ENCODE assay signal across 12 cellular contexts in the genomic region with DNA sequence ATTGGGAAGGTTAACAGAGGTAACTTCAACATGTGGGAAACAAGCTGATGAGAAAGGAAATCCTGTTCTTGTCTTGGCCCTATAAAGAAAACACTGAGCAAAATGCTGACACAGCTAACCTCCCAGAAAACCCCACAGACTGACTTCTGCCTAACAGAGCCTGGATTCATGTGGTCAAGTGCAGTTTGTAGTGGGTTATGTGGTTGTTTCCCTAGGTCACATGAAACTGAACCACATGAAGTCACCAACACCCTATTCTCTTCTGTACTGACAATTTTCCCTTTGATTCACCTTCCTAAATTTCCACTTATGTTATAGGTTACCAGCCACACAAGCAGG.
DNase-seq lines count a peak whose midpoint lies in the region; ATAC-seq, FAIRE-seq and TF ChIP-seq lines count a peak whose summit lies in the region.
"Had no signal": no experiment of that assay in that cellular context is flagged by ENCODE, and none has a peak within 500 bp of the region (broad histone marks: within the 10 kb centered on the region; RNA-seq: fewer than 3 reads in every experiment).

No MANE protein-coding gene starts in this region.

- intact Hi-C loops in HepG2 (cut with micrococcal nuclease; ENCODE audit: unreplicated experiment), result no loop called here
- intact Hi-C loops in vagina (cut with DNase I), result no loop called here

- H2AFZ ChIP-seq in HepG2 (ENCODE audit: low read length), result no peak overlapping the region

- no TSS peak for BruUV-seq in HepG2 (replicated peaks; lab: Mats Ljungman, UMichigan)

- H3K9ac ChIP-seq in HepG2 (ENCODE audit: insufficient read depth, low read depth, low read length), result no peak overlapping the region

- no peaks in the 10 kb centered on the region for H4K20me1 ChIP-seq in HepG2 (ENCODE audit: insufficient read depth, low read length)

- H3K4me1 ChIP-seq in HepG2 (ENCODE audit: insufficient read depth, low read length) (peaks cover 24% of the 10 kb centered on the region), vagina (peaks cover 17% of the 10 kb centered on the region)

- peak; percentile 46 for ATAC-seq in HG03442 (IDR thresholded peaks at IDR 0.05; ENCODE audit: unreplicated experiment)
- ATAC-seq in HepG2, result no peak
- ATAC-seq in GM18909 (IDR thresholded peaks at IDR 0.05; ENCODE audit: poor library complexity, unreplicated experiment), result no peak

- H3K27ac ChIP-seq in HepG2 (ENCODE audit: extremely low read length, insufficient read depth, low read length) (no peak overlapping the region), vagina (no peak overlapping the region)
- H3K27ac ChIP-seq: C4-2B had no signal

- CTCF ChIA-PET in HepG2 (lab: Yijun Ruan, JAX; ENCODE audit: low intra/inter-chr PET ratio, low total read pairs), result no interaction called here

- in situ Hi-C loops in HepG2 (cut with HindIII; ENCODE audit: extremely low pct_ligation_motif_present, low pct_unique_long_range_greater_than_20kb), result no loop called here

- H3K9me3 ChIP-seq in HepG2 (ENCODE audit: low read length) (no peaks in the 10 kb centered on the region), vagina (no peaks in the 10 kb centered on the region)

- H3K36me3 ChIP-seq in HepG2 (replicated peaks in 1 of 2; ENCODE audit: control insufficient read depth in 1 of 2, insufficient read depth in 2 of 2, low read length in 2 of 2) (no peaks in the 10 kb centered on the region), vagina (no peaks in the 10 kb centered on the region)

- FAIRE-seq in HepG2 (lab: Jason Lieb, UNC) (no peak), D721Med (lab: Jason Lieb, UNC) (no peak)
- FAIRE-seq: TTC549 had no signal

- no peak for TF ChIP-seq EP300 in HepG2 (IDR thresholded peaks at IDR 0.05; ENCODE audit: low read depth in 2 of 2, low read length in 2 of 2)
- no peak for TF ChIP-seq EP300 in HepG2 (CRISPR knock-in tag; IDR thresholded peaks at IDR 0.05; ENCODE audit: borderline replicate concordance)

- peak; percentile 41 for DNase-seq in COLO668 (lab: John Stamatoyannopoulos, UW; ENCODE audit: unreplicated experiment)
- DNase-seq in amniotic epithelial cell (ENCODE audit: low read depth), result peak; percentile 22
- DNase-seq in HepG2 (ENCODE audit: low spot score), result no peak
- no peak for DNase-seq in hepatic stellate cell (ENCODE audit: low spot score)
- no peak for DNase-seq in vagina (ENCODE audit: extremely low spot score in 2 of 2)
- DNase-seq in D721Med (ENCODE audit: insufficient read length, low spot score), result no peak
- DNase-seq: activated T-cell treated with anti-CD3 and anti-CD28 coated beads, Interleukin-2, amount 50 U/mL, for 1 hour; NCI-H1694 treated with DMSO at 0.1 percent for 48 hours had no signal

- no peak for TF ChIP-seq POLR2A in HepG2 (IDR thresholded peaks at IDR 0.05; ENCODE audit: insufficient read depth in 1 of 2, low read depth in 2 of 2, low read length in 2 of 2)
- no peak for TF ChIP-seq POLR2A in vagina (IDR thresholded peaks at IDR 0.05)

- POLR2A ChIA-PET in HepG2 (lab: Yijun Ruan, JAX), result no interaction called here

- H3K79me2 ChIP-seq in HepG2 (ENCODE audit: insufficient read depth, low read length), result no peaks in the 10 kb centered on the region

- H3K27me3 ChIP-seq in HepG2 (ENCODE audit: control insufficient read depth in 1 of 2, insufficient read depth in 2 of 2, low read length in 2 of 2) (no peaks in the 10 kb centered on the region), vagina (no peaks in the 10 kb centered on the region)

- TF ChIP-seq CTCF in HepG2 (CRISPR knock-in tag; IDR thresholded peaks at IDR 0.05) (no peak), vagina (IDR thresholded peaks at IDR 0.05) (no peak), D721Med (IDR thresholded peaks at IDR 0.05; ENCODE audit: insufficient read depth, missing control alignments) (no peak)

- no peak for TF ChIP-seq RAD21 in HepG2 (CRISPR knock-in tag; IDR thresholded peaks at IDR 0.05)

- H3K4me2 ChIP-seq in HepG2 (ENCODE audit: low read depth, low read length), result no peak overlapping the region

- H3K4me3 ChIP-seq in HepG2 (replicated peaks in 1 of 3; ENCODE audit: insufficient read depth in 1 of 3, low read depth in 2 of 3, low read length in 3 of 3) (no peak overlapping the region), vagina (no peak overlapping the region)

TF ChIP-seq in HepG2, 621 proteins besides CTCF, POLR2A, EP300 and RAD21:
- TF ChIP-seq HNRNPUL1 (IDR thresholded peaks at IDR 0.05; ENCODE audit: low read depth, low read length) (no peak), MAFF (IDR thresholded peaks at IDR 0.05; ENCODE audit: low read depth, low read length) (peak; percentile 81), MAFK (conservative IDR thresholded peaks at IDR 0.05 in 1 of 2, IDR thresholded peaks at IDR 0.05 in 1 of 2; ENCODE audit: low read length in 2 of 2) (peak; percentile 78 to 89)
TF ChIP-seq in HepG2: peak in this region for 2.

Comparison
In these comparisons a context has a peak if more than half of its experiments do, and no peak if none do; other contexts are left out.
1. DNase-seq: peak in COLO668 (single experiment) and amniotic epithelial cell (single experiment); none in HepG2 (single experiment), hepatic stellate cell (single experiment), vagina (0 of 2) and D721Med (single experiment).